Comparison of ENCODE assay signal across 18 cellular contexts in the genomic region with DNA sequence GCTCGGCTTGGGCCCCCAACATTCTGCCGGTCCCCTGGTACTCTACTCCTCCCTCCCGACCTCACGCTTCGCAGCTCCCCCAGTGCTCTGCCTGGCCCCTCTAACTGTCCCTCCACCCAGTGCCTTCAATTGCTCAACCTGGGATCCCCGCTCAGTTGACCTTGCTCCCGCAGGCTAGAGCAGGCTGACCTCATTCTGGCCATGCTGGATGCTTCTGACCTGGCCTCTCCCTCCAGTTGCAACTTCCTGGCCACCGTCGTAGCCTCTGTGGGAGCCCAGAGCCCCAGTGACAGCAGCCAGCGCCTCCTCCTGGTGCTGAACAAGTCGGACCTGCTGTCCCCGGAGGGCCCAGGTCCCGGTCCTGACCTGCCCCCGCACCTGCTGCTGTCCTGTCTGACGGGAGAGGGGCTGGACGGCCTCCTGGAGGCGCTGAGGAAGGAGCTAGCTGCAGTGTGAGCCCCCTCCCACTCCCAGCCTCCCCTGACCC. TPM values are rescaled to one million over a fixed set of nuclear protein-coding genes. Genes with fewer than 3 reads are reported as not detected.
DNase-seq lines count a peak whose midpoint lies in the region; ATAC-seq and TF ChIP-seq lines count a peak whose summit lies in the region.
"Had no signal": no experiment of that assay in that cellular context is flagged by ENCODE, and none has a peak within 500 bp of the region (broad histone marks: within the 10 kb centered on the region; RNA-seq: fewer than 3 reads in every experiment).

No MANE protein-coding gene starts in this region.

- peaks cover 11% of the 10 kb centered on the region for H3K4me1 Mint-ChIP-seq in activated naive CD8-positive, alpha-beta T cell treated with anti-CD3 and anti-CD28 coated beads for 36 hours

- peak overlapping the region; percentile 44; the same call in 1 of the 2 replicates for H3K4me3 ChIP-seq in iPS-20b (ENCODE audit: low read length)
- H3K4me3 ChIP-seq: A549, gastrocnemius medialis, suprapubic skin, vagina had no signal

- no peaks in the 10 kb centered on the region for H3K9me3 ChIP-seq in iPS-20b (ENCODE audit: insufficient read depth, low read depth, low read length)
- H3K9me3 ChIP-seq: A549, Caco-2, gastrocnemius medialis, suprapubic skin, vagina had no signal

- no peak for ATAC-seq in GM18502 (IDR thresholded peaks at IDR 0.05; ENCODE audit: poor library complexity, unreplicated experiment)
- ATAC-seq: gastrocnemius medialis, natural killer cell, Right ventricle myocardium inferior had no signal

- no peaks in the 10 kb centered on the region for H3K27me3 Mint-ChIP-seq in activated naive CD8-positive, alpha-beta T cell treated with anti-CD3 and anti-CD28 coated beads for 36 hours

- DNase-seq in Caki2 (ENCODE audit: low read depth) = peak; percentile 51
- DNase-seq in RWPE1 (ENCODE audit: low spot score) = no peak
- DNase-seq in activated naive CD8-positive, alpha-beta T cell treated with anti-CD3 and anti-CD28 coated beads for 36 hours = no peak
- DNase-seq in NCI-H345 treated with DMSO at 0.1 percent for 48 hours (lab: John Stamatoyannopoulos, UW; ENCODE audit: unreplicated experiment) = no peak
- DNase-seq: activated naive CD4-positive, alpha-beta T cell treated with anti-CD3 and anti-CD28 coated beads for 36 hours; aorta; Caco-2; gastrocnemius medialis; KBM-7; mesenchymal stem cell; natural killer cell had no signal

- TF ChIP-seq CTCF in RWPE1 (conservative IDR thresholded peaks at IDR 0.05; ENCODE audit: low read depth) = no peak

- peak overlapping the region; percentile 52; the same call in 1 of the 2 replicates for H3K9ac ChIP-seq in iPS-20b (ENCODE audit: low read depth, low read length)

- no peak overlapping the region for H3K27ac Mint-ChIP-seq in activated naive CD8-positive, alpha-beta T cell treated with anti-CD3 and anti-CD28 coated beads for 36 hours
- H3K27ac Mint-ChIP-seq: activated naive CD4-positive, alpha-beta T cell treated with anti-CD3 and anti-CD28 coated beads for 36 hours; natural killer cell had no signal

- no peaks in the 10 kb centered on the region for H3K9me3 Mint-ChIP-seq in activated naive CD8-positive, alpha-beta T cell treated with anti-CD3 and anti-CD28 coated beads for 36 hours
- H3K9me3 Mint-ChIP-seq: activated naive CD4-positive, alpha-beta T cell treated with anti-CD3 and anti-CD28 coated beads for 36 hours; natural killer cell had no signal

- POLR2A ChIA-PET in RWPE1 (lab: Yijun Ruan, JAX; ENCODE audit: low non-redundant PET) = no interaction called here

- peaks cover 6% of the 10 kb centered on the region for H3K36me3 Mint-ChIP-seq in activated naive CD8-positive, alpha-beta T cell treated with anti-CD3 and anti-CD28 coated beads for 36 hours
- H3K36me3 Mint-ChIP-seq: natural killer cell had no signal

- H3K4me3 Mint-ChIP-seq in activated naive CD8-positive, alpha-beta T cell treated with anti-CD3 and anti-CD28 coated beads for 36 hours = no peak overlapping the region
- H3K4me3 Mint-ChIP-seq: natural killer cell had no signal

- H3K27me3 ChIP-seq in iPS-20b (ENCODE audit: insufficient read depth, low read length) = no peaks in the 10 kb centered on the region
- H3K27me3 ChIP-seq: gastrocnemius medialis, suprapubic skin, vagina had no signal

- H3K27ac ChIP-seq in RWPE1 = peak overlapping the region; percentile 98
- peak overlapping the region; percentile 23 for H3K27ac ChIP-seq in iPS-20b (ENCODE audit: low read length)
- H3K27ac ChIP-seq: gastrocnemius medialis, suprapubic skin, vagina had no signal

- H3K36me3 ChIP-seq in iPS-20b (ENCODE audit: insufficient read depth, low read depth, low read length) = peaks cover 16% of the 10 kb centered on the region; the same call in 1 of the 2 replicates
- H3K36me3 ChIP-seq: vagina had no signal

- CTCF ChIA-PET in RWPE1 (lab: Yijun Ruan, JAX) = interaction anchor here (0.7 kb wide), 1 partner anchor 13 kb away, joined by 4 read pairs; no protein-coding TSS in a partner anchor

- H3K4me1 ChIP-seq in iPS-20b (ENCODE audit: insufficient read depth, low read length) = peaks cover 3% of the 10 kb centered on the region; the same call in 1 of the 2 replicates

- in situ Hi-C loops in Caki2 (cut with HindIII; ENCODE audit: low pct_unique_long_range_greater_than_20kb, low sequenced_read_pairs) = no loop called here

RNA-seq across cellular contexts. Expression of a gene that starts 3.6 kb away (rescaled TPM):
- total RNA-seq in Caki2 (2014; rRNA removed; shearing (Covaris generic); ENCODE audit: low replicate concordance) = 49.6 and 61.3 TPM in 2 replicates
- 10 to 100 TPM; 49.0 to 49.6 TPM for total RNA-seq in activated naive CD8-positive, alpha-beta T cell treated with anti-CD3 and anti-CD28 coated beads for 36 hours

RNA-seq across cellular contexts. Expression of a gene that starts 6.3 kb away (rescaled TPM):
- 4.6 and 5.4 TPM in 2 replicates for total RNA-seq in Caki2 (2014; rRNA removed; shearing (Covaris generic); ENCODE audit: low replicate concordance)
- total RNA-seq in activated naive CD8-positive, alpha-beta T cell treated with anti-CD3 and anti-CD28 coated beads for 36 hours = 1 to 10 TPM; 2.5 to 2.7 TPM

RNA-seq across cellular contexts. Expression of a gene that starts 31.6 kb away (rescaled TPM):
- total RNA-seq in Caki2 (2014; rRNA removed; shearing (Covaris generic); ENCODE audit: low replicate concordance) = 17.9 and 23.5 TPM in 2 replicates
- 10 to 100 TPM; 41.0 to 43.6 TPM for total RNA-seq in activated naive CD8-positive, alpha-beta T cell treated with anti-CD3 and anti-CD28 coated beads for 36 hours

RNA-seq across cellular contexts. Expression of a gene that starts 35.2 kb away (rescaled TPM):
- total RNA-seq in Caki2 (2014; rRNA removed; shearing (Covaris generic); ENCODE audit: low replicate concordance) = 21.0 and 38.9 TPM in 2 replicates
- total RNA-seq in activated naive CD8-positive, alpha-beta T cell treated with anti-CD3 and anti-CD28 coated beads for 36 hours = 100 to 1,000 TPM; 122 to 128 TPM

RNA-seq across cellular contexts. Expression of a gene that starts 36.2 kb away (rescaled TPM):
- not detected in 2 replicates for total RNA-seq in Caki2 (2014; rRNA removed; shearing (Covaris generic); ENCODE audit: low replicate concordance)
- not detected for total RNA-seq in activated naive CD8-positive, alpha-beta T cell treated with anti-CD3 and anti-CD28 coated beads for 36 hours
- total RNA-seq: activated CD8-positive, alpha-beta memory T cell treated with anti-CD3 and anti-CD28 coated beads for 36 hours; activated naive CD4-positive, alpha-beta T cell treated with anti-CD3 and anti-CD28 coated beads for 36 hours; Caco-2 had no signal
